ENCODE assay signal across 23 cellular contexts in the genomic region with DNA sequence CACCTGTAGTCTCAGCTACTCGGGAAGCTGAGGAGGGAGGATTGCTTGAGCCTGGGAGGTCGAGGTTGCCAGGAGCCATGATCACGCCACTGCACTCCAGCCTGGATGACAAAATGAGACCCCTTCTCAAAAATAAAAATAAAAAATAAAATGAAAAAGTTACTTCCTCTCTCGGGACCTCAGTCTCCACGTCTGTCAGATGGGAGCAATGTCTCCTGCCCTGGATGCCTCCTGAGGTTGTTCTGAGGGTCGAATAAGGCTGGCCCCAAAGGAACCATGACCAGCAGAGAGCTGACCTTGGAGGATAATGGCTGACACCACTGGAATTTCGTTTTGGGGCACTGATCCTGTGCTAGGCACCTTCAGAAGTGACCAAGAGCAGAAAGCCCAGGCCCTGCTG.
"Had no signal": no experiment of that assay in that cellular context is flagged by ENCODE, and none has a peak within 500 bp of the region (broad histone marks: within the 10 kb centered on the region; RNA-seq: fewer than 3 reads in every experiment).

No MANE protein-coding gene starts in this region.

- H3K4me1 Mint-ChIP-seq: activated naive CD4-positive, alpha-beta T cell treated with anti-CD3 and anti-CD28 coated beads, Interleukin-2, amount 10 ng/mL, durations not matched to agents 7 days and 5 days had no signal

- DNase-seq: activated CD4-positive, alpha-beta T cell treated with anti-CD3 and anti-CD28 coated beads, Interleukin-2, amount 50 U/mL, for 4 hours; activated CD8-positive, alpha-beta memory T cell treated with anti-CD3 and anti-CD28 coated beads for 24 hours; activated CD8-positive, alpha-beta memory T cell treated with anti-CD3 and anti-CD28 coated beads, Interleukin-2, amount 50 U/mL, for 4 hours; activated effector memory CD4-positive, alpha-beta T cell treated with Interleukin-2 at 50 U/mL for 16 hours; activated naive CD4-positive, alpha-beta T cell treated with anti-CD3 and anti-CD28 coated beads, Interleukin-2, amount 10 ng/mL, durations not matched to agents 7 days and 5 days; activated T-cell treated with anti-CD3 and anti-CD28 coated beads, Interleukin-2, amount 50 U/mL, for 4 hours; amygdala; effector CD4-positive, alpha-beta T cell; foreskin melanocyte; hippocampal formation; left ventricle myocardium inferior; mammary epithelial cell; occipital lobe; sigmoid colon; stimulated activated CD4-positive, alpha-beta T cell treated with anti-CD3 and anti-CD28 coated beads, Interleukin-4, amount 100 ng/mL, for 1 hour; stimulated activated naive CD4-positive, alpha-beta T cell treated with Interleukin-2 at 50 U/mL for 16 hours; substantia nigra; T1000; tibial artery had no signal

- H3K4me3 Mint-ChIP-seq: activated naive CD4-positive, alpha-beta T cell treated with anti-CD3 and anti-CD28 coated beads, Interleukin-2, amount 10 ng/mL, durations not matched to agents 7 days and 5 days; activated T-cell treated with anti-CD3 and anti-CD28 coated beads, Interleukin-2, amount 50 U/mL, for 4 hours; T-helper 1 cell treated with Interleukin-12 subunit alpha and Interleukin-12 subunit beta and Interleukin-4 antibody, amounts not matched to agents 30 μg/mL and 1 μg/mL, for 36 hours; WTC11 had no signal

- H3K4me3 ChIP-seq: mucosa of descending colon, sigmoid colon, tibial artery had no signal

- H3K4me1 ChIP-seq: left ventricle myocardium inferior, tibial artery had no signal

- H3K27me3 ChIP-seq: sigmoid colon had no signal

- H3K36me3 ChIP-seq: left ventricle myocardium inferior, sigmoid colon, tibial artery had no signal

- H3K9me3 ChIP-seq: left ventricle myocardium inferior, mucosa of descending colon, sigmoid colon, tibial artery had no signal

- H3K27ac ChIP-seq: left ventricle myocardium inferior, tibial artery had no signal

- H3K9me3 Mint-ChIP-seq: activated naive CD4-positive, alpha-beta T cell treated with anti-CD3 and anti-CD28 coated beads, Interleukin-2, amount 10 ng/mL, durations not matched to agents 7 days and 5 days; activated T-cell treated with anti-CD3 and anti-CD28 coated beads, Interleukin-2, amount 50 U/mL, for 4 hours; T-helper 1 cell treated with Interleukin-12 subunit alpha and Interleukin-12 subunit beta and Interleukin-4 antibody, amounts not matched to agents 30 μg/mL and 1 μg/mL, for 36 hours; WTC11 had no signal

- H3K27ac Mint-ChIP-seq: activated naive CD4-positive, alpha-beta T cell treated with anti-CD3 and anti-CD28 coated beads, Interleukin-2, amount 10 ng/mL, durations not matched to agents 7 days and 5 days; T-helper 1 cell treated with Interleukin-12 subunit alpha and Interleukin-12 subunit beta and Interleukin-4 antibody, amounts not matched to agents 30 μg/mL and 1 μg/mL, for 36 hours; WTC11 had no signal

- ATAC-seq: activated T-cell treated with anti-CD3 and anti-CD28 coated beads, Interleukin-2, amount 50 U/mL, for 4 hours; mucosa of descending colon; WTC11 had no signal

- FAIRE-seq: endometrium had no signal

- H3K36me3 Mint-ChIP-seq: activated naive CD4-positive, alpha-beta T cell treated with anti-CD3 and anti-CD28 coated beads, Interleukin-2, amount 10 ng/mL, durations not matched to agents 7 days and 5 days; WTC11 had no signal
